Comparison of ENCODE assay signal across 16 cellular contexts in the genomic region with DNA sequence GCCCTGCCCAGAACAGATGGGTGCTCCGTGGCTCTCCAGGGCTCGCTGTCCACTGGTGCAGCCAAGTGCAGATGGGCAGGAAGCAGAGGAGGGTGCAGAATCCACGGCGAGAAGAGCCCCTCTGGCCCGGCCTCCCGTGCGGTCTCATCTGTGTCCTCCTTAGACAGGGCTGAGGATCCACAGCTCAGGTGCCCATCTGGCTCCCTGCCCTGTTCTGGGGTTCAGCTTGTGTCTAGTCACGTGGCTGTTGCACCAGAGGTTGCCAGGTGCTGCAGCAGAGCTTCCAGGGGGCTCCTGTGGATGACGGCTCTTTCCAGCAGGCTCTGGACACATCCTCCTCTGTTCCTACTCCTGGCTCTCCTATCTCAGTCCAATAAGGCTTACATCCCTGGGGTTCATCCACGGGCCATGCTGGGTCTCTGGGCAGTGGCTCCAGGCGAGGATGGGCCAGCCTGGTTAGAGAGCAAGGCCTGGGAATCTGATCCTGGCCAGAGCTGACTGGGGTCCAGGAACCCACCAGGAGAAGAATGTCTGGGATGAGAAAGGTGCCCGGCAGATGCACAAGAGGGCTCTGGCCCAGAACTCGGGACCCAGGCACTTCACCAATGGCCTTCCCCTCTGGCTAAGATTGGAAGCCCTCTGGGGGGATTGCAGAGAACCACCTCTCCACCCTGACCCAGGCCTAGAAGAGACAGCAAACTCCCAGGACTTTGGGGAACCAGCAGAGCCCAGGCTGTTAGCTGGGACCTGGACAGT.
DNase-seq lines count a peak whose midpoint lies in the region; ATAC-seq and TF ChIP-seq lines count a peak whose summit lies in the region.
"Had no signal": no experiment of that assay in that cellular context is flagged by ENCODE, and none has a peak within 500 bp of the region (broad histone marks: within the 10 kb centered on the region; RNA-seq: fewer than 3 reads in every experiment).

No MANE protein-coding gene starts in this region.

- no peaks in the 10 kb centered on the region for H3F3A ChIP-seq in neural progenitor cell (ENCODE audit: low read depth)

- H3K4me1 ChIP-seq in H9 (ENCODE audit: insufficient read depth, low read length) (no peaks in the 10 kb centered on the region), neural progenitor cell (no peaks in the 10 kb centered on the region)
- H3K4me1 ChIP-seq: A549 had no signal

- H4K91ac ChIP-seq in H9 (ENCODE audit: insufficient read length, low read depth, low read length), result peak overlapping the region; percentile 51

- H3K4me2 ChIP-seq in H9 (ENCODE audit: insufficient read depth, insufficient read length, low read length), result no peak overlapping the region
- H3K4me2 ChIP-seq in neural progenitor cell, result no peak overlapping the region
- H3K4me2 ChIP-seq: A549, GM23338 had no signal

- no peak overlapping the region for H3K27ac ChIP-seq in H9 (ENCODE audit: insufficient read length, low read depth, low read length)
- no peak overlapping the region for H3K27ac ChIP-seq in neural progenitor cell
- H3K27ac ChIP-seq: A549 had no signal

- no peak overlapping the region for H2BK5ac ChIP-seq in H9 (ENCODE audit: insufficient read length, low read length)

- H3K9me3 ChIP-seq in H9 (ENCODE audit: control insufficient read depth, low read depth, low read length), result no peaks in the 10 kb centered on the region
- no peaks in the 10 kb centered on the region for H3K9me3 ChIP-seq in neural progenitor cell (ENCODE audit: low read depth)

- H3K27me3 Mint-ChIP-seq in H9 (ENCODE audit: low read depth), result no peaks in the 10 kb centered on the region
- H3K27me3 Mint-ChIP-seq in chondrocyte (ENCODE audit: low read depth), result peaks cover 4% of the 10 kb centered on the region
- H3K27me3 Mint-ChIP-seq in neural progenitor cell (ENCODE audit: insufficient read depth, low read depth), result peaks cover 5% of the 10 kb centered on the region
- peaks cover 30 to 47% of the 10 kb centered on the region in 2 donors for H3K27me3 Mint-ChIP-seq in stimulated activated naive B cell treated with anti-CD40 and anti-IgM and Interleukin-4, amounts not matched to agents 10 μg/mL and 1 μg/mL and 100 μg/mL, for 72 hours

- no peak overlapping the region for H2BK20ac ChIP-seq in H9 (ENCODE audit: low read depth, low read length, poor library complexity, severe bottlenecking)

- H3K36me3 Mint-ChIP-seq in H9 (ENCODE audit: insufficient read depth in 1 of 3, low read depth in 3 of 3) (peaks cover 3 to 15% (median 5%) of the 10 kb centered on the region in 3 experiments; a peak in 6 of 7 replicates), chondrocyte (ENCODE audit: low read depth) (peaks cover 4% of the 10 kb centered on the region), neural progenitor cell (peaks cover 4% of the 10 kb centered on the region)
- H3K36me3 Mint-ChIP-seq in stimulated activated naive B cell treated with anti-CD40 and anti-IgM and Interleukin-4, amounts not matched to agents 10 μg/mL and 1 μg/mL and 100 μg/mL, for 72 hours, result peaks cover 2 to 18% of the 10 kb centered on the region in 2 donors

- DNase-seq in H9, result peak; percentile 15
- DNase-seq in chondrocyte (ENCODE audit: low spot score), result peak; percentile 66
- no peak for DNase-seq in neural progenitor cell (ENCODE audit: low spot score)
- DNase-seq in stimulated activated naive B cell treated with anti-CD40 and anti-IgM and Interleukin-4, amounts not matched to agents 10 μg/mL and 1 μg/mL and 100 μg/mL, for 72 hours, result no peak
- no peak for DNase-seq in GDM1 (lab: John Stamatoyannopoulos, UW)
- no peak for DNase-seq in stimulated activated CD4-positive, alpha-beta T cell treated with anti-CD3 and anti-CD28 coated beads, Interleukin-4, amount 100 ng/mL, for 4 hours
- DNase-seq: DMS79; NCI-H1048; NCI-H146; NCI-H345; NCI-H526 treated with DMSO at 0.1 percent for 48 hours; NK-92 treated with Interleukin-12 subunit alpha and Interleukin-12 subunit beta, amount 100 ng/mL, for 24 hours had no signal

- H4K20me1 ChIP-seq in H9 (ENCODE audit: control insufficient read depth, insufficient read depth, insufficient read length) (no peaks in the 10 kb centered on the region), neural progenitor cell (ENCODE audit: low read depth) (no peaks in the 10 kb centered on the region)

- peaks cover 5 to 8% of the 10 kb centered on the region in 2 experiments; a peak in 2 of 4 replicates for H3K4me1 Mint-ChIP-seq in H9
- H3K4me1 Mint-ChIP-seq in chondrocyte (ENCODE audit: low read depth), result no peaks in the 10 kb centered on the region
- H3K4me1 Mint-ChIP-seq in neural progenitor cell, result peaks cover 28% of the 10 kb centered on the region
- peaks cover 0 to 7% of the 10 kb centered on the region in 2 donors for H3K4me1 Mint-ChIP-seq in stimulated activated naive B cell treated with anti-CD40 and anti-IgM and Interleukin-4, amounts not matched to agents 10 μg/mL and 1 μg/mL and 100 μg/mL, for 72 hours
- H3K4me1 Mint-ChIP-seq: GM23338 had no signal

- H3K9ac ChIP-seq in H9 (ENCODE audit: extremely low read depth, insufficient read length, low read length) (no peak overlapping the region), neural progenitor cell (no peak overlapping the region)

- no peak overlapping the region for H2AK5ac ChIP-seq in H9 (ENCODE audit: insufficient read length, low read length)

- no peak overlapping the region for H3K4me3 ChIP-seq in neural progenitor cell
- H3K4me3 ChIP-seq: A549, GM23338 had no signal

- H4K8ac ChIP-seq in H9 (replicated peaks; ENCODE audit: insufficient read length, low read depth, low read length), result no peak overlapping the region

- H3K27ac Mint-ChIP-seq in H9 (no peak overlapping the region; a peak in 1 of 7 replicates), chondrocyte (ENCODE audit: unreplicated experiment) (no peak overlapping the region), neural progenitor cell (peak overlapping the region; percentile 62)
- peak overlapping the region; percentile 25 for H3K27ac Mint-ChIP-seq in stimulated activated naive B cell treated with anti-CD40 and anti-IgM and Interleukin-4, amounts not matched to agents 10 μg/mL and 1 μg/mL and 100 μg/mL, for 72 hours
- H3K27ac Mint-ChIP-seq: GM23338 had no signal

- H3K79me2 ChIP-seq in H9 (ENCODE audit: insufficient read depth, low read length), result no peaks in the 10 kb centered on the region
- H3K79me2 ChIP-seq in neural progenitor cell (ENCODE audit: low read depth), result no peaks in the 10 kb centered on the region

- no peak overlapping the region for H2BK15ac ChIP-seq in H9 (ENCODE audit: low read depth, low read length)

- H3K18ac ChIP-seq in H9 (ENCODE audit: insufficient read length, low read depth, low read length), result no peak overlapping the region

- no peak overlapping the region for H3K4ac ChIP-seq in H9 (ENCODE audit: low read depth, low read length)

- H3K56ac ChIP-seq in H9 (ENCODE audit: insufficient read length, low read depth, low read length), result no peak overlapping the region

- no peak for TF ChIP-seq CTCF in H9 (conservative IDR thresholded peaks at IDR 0.05)
- TF ChIP-seq CTCF in chondrocyte (IDR thresholded peaks at IDR 0.05), result no peak
- no peak for TF ChIP-seq CTCF in neural progenitor cell (IDR thresholded peaks at IDR 0.05)

- no peaks in the 10 kb centered on the region for H3K36me3 ChIP-seq in neural progenitor cell

- no peak overlapping the region for H2AFZ ChIP-seq in H9 (ENCODE audit: low read length)
- H2AFZ ChIP-seq in neural progenitor cell (replicated peaks), result no peak overlapping the region
- H2AFZ ChIP-seq: GM23338 had no signal

- no peaks in the 10 kb centered on the region for H3K23me2 ChIP-seq in H9 (ENCODE audit: insufficient read length, low read depth, low read length, poor library complexity, severe bottlenecking)

- H3K14ac ChIP-seq in H9 (ENCODE audit: insufficient read depth, low read length), result peak overlapping the region; percentile 47; the same call in 1 of the 2 replicates

- no peak overlapping the region for H3K23ac ChIP-seq in H9 (ENCODE audit: insufficient read length, low read depth, low read length)

- H3K79me1 ChIP-seq in H9 (ENCODE audit: insufficient read depth, low read depth, low read length, poor library complexity, severe bottlenecking), result no peaks in the 10 kb centered on the region

- H3T11ph ChIP-seq in H9 (ENCODE audit: low read length), result no peak overlapping the region

- no peak for ATAC-seq in stimulated activated naive B cell treated with anti-CD40 and anti-IgM and Interleukin-4, amounts not matched to agents 10 μg/mL and 1 μg/mL and 100 μg/mL, for 72 hours (replicated peaks)
- ATAC-seq in HG03135 (IDR thresholded peaks at IDR 0.05; ENCODE audit: unreplicated experiment), result no peak
- ATAC-seq: A549, GM23338 had no signal

- no peak overlapping the region for H2BK120ac ChIP-seq in H9 (ENCODE audit: low read depth, low read length, poor library complexity, severe bottlenecking)

- no peaks in the 10 kb centered on the region for H3K27me3 ChIP-seq in H9 (ENCODE audit: insufficient read depth, low read length)
- H3K27me3 ChIP-seq in neural progenitor cell, result no peaks in the 10 kb centered on the region

- H4K5ac ChIP-seq in H9 (ENCODE audit: insufficient read length, low read depth, low read length), result no peak overlapping the region

- H3K4me3 Mint-ChIP-seq in H9 (no peak overlapping the region; a peak in 1 of 5 replicates), chondrocyte (ENCODE audit: unreplicated experiment) (no peak overlapping the region), neural progenitor cell (no peak overlapping the region)
- H3K4me3 Mint-ChIP-seq in stimulated activated naive B cell treated with anti-CD40 and anti-IgM and Interleukin-4, amounts not matched to agents 10 μg/mL and 1 μg/mL and 100 μg/mL, for 72 hours, result no peak overlapping the region
- H3K4me3 Mint-ChIP-seq: CD14-positive monocyte, GM23338 had no signal

- H2BK12ac ChIP-seq in H9 (ENCODE audit: insufficient read length, low read depth, low read length), result no peak overlapping the region

- WGBS in H9 (ENCODE audit: extremely low coverage, insufficient read length, low lambda C conversion rate), result no CpG with 5 or more reads among the region's 13 CpGs

- H3K9me3 Mint-ChIP-seq in H9 (peaks cover 15 to 16% of the 10 kb centered on the region in 2 experiments), chondrocyte (ENCODE audit: low read depth) (peaks cover 15% of the 10 kb centered on the region), neural progenitor cell (peaks cover 14% of the 10 kb centered on the region)
- peaks cover 8 to 12% of the 10 kb centered on the region in 2 donors for H3K9me3 Mint-ChIP-seq in stimulated activated naive B cell treated with anti-CD40 and anti-IgM and Interleukin-4, amounts not matched to agents 10 μg/mL and 1 μg/mL and 100 μg/mL, for 72 hours

Comparison
In these comparisons a context has a peak if more than half of its experiments do, and no peak if none do; other contexts are left out.
1. DNase-seq: peak in H9 (single experiment) and chondrocyte (single experiment); none in neural progenitor cell (single experiment), stimulated activated naive B cell treated with anti-CD40 and anti-IgM and Interleukin-4, amounts not matched to agents 10 μg/mL and 1 μg/mL and 100 μg/mL, for 72 hours (single experiment), GDM1 (single experiment) and stimulated activated CD4-positive, alpha-beta T cell treated with anti-CD3 and anti-CD28 coated beads, Interleukin-4, amount 100 ng/mL, for 4 hours (0 of 2).
2. H3K27ac Mint-ChIP-seq: peak in neural progenitor cell (single experiment) and stimulated activated naive B cell treated with anti-CD40 and anti-IgM and Interleukin-4, amounts not matched to agents 10 μg/mL and 1 μg/mL and 100 μg/mL, for 72 hours (single experiment); none in H9 (0 of 3) and chondrocyte (single experiment).